7 cellular contexts compared by ENCODE assay signal in genomic region chr5:771087-771870, GRCh38. TPM values are rescaled to one million over a fixed set of nuclear protein-coding genes. Genes with fewer than 3 reads are reported as not detected.
A peak's percentile ranks its signal among the peaks of the same experiment; 100 is the strongest.
DNase-seq lines count a peak whose midpoint lies in the region; ATAC-seq and TF ChIP-seq lines count a peak whose summit lies in the region.
"Not testable (repeated sequence)": the region's sequence is repeated elsewhere in the genome, so short reads cannot be mapped to it uniquely, and the experiment has no call there.

No MANE protein-coding gene starts in this region.

- H3K4me3 Mint-ChIP-seq in CD4-positive, CD25-positive, alpha-beta regulatory T cell, result not testable (repeated sequence)

- not testable (repeated sequence) for ATAC-seq in CD4-positive, CD25-positive, alpha-beta regulatory T cell (ENCODE audit: low read depth in 2 of 2); lung (ENCODE audit: insufficient read depth, low FRiP score)

- not testable (repeated sequence) for H3K9me3 Mint-ChIP-seq in CD4-positive, CD25-positive, alpha-beta regulatory T cell

- H3K27me3 ChIP-seq in CD4-positive, CD25-positive, alpha-beta regulatory T cell (ENCODE audit: control insufficient read depth, insufficient read depth, low read length); lung (ENCODE audit: control insufficient read depth, insufficient read depth): not testable (repeated sequence)

- H3K27me3 Mint-ChIP-seq in CD4-positive, CD25-positive, alpha-beta regulatory T cell, result not testable (repeated sequence)

- H3K4me1 Mint-ChIP-seq in CD4-positive, CD25-positive, alpha-beta regulatory T cell, result not testable (repeated sequence)

- POLR2A ChIA-PET in HEK293 (lab: Yijun Ruan, JAX), result not testable (repeated sequence)

- not testable (repeated sequence) for TF ChIP-seq CTCF in HEK293 (tag by site-specific recombination; IDR thresholded peaks at IDR 0.05); lung (IDR thresholded peaks at IDR 0.05; ENCODE audit: control extremely low read depth, extremely low read depth)

- not testable (repeated sequence) for DNase-seq in CD4-positive, CD25-positive, alpha-beta regulatory T cell
- DNase-seq in activated CD8-positive, alpha-beta memory T cell treated with anti-CD3 and anti-CD28 coated beads for 24 hours, result peak; percentile 52
- DNase-seq in ecto neural progenitor cell (ENCODE audit: low spot score) (peak; percentile 40), iPS-NIHi11 (ENCODE audit: low spot score) (peak; percentile 11), lung (ENCODE audit: low spot score) (peak; percentile 29), posterior vena cava (ENCODE audit: low spot score) (peak; percentile 82)

- 85 to 88% methylated on average over 19 to 21 of the region's 21 CpGs for WGBS in lung, 2 donors

- H3K27ac ChIP-seq in CD4-positive, CD25-positive, alpha-beta regulatory T cell (ENCODE audit: insufficient read depth, low read length, poor library complexity, severe bottlenecking); HEK293 (ENCODE audit: extremely low read depth, low read depth, low read length); lung (ENCODE audit: low read depth in 1 of 2, low read length in 1 of 2): not testable (repeated sequence)

- not testable (repeated sequence) for H3K36me3 ChIP-seq in CD4-positive, CD25-positive, alpha-beta regulatory T cell (ENCODE audit: control insufficient read depth, insufficient read depth, low read length); HEK293 (ENCODE audit: control insufficient read depth in 2 of 2, insufficient read depth in 1 of 2, low read length in 2 of 2); lung (ENCODE audit: control insufficient read depth in 2 of 2, insufficient read depth in 2 of 2, low read length in 2 of 2)

- H3K9me3 ChIP-seq in CD4-positive, CD25-positive, alpha-beta regulatory T cell (ENCODE audit: control insufficient read depth in 2 of 2, low read length in 2 of 2); HEK293 (ENCODE audit: control insufficient read depth, insufficient read depth, low read depth, low read length); lung (ENCODE audit: control insufficient read depth in 2 of 2, insufficient read depth in 1 of 2, low read length in 1 of 2): not testable (repeated sequence)

- not testable (repeated sequence) for H3K4me3 ChIP-seq in CD4-positive, CD25-positive, alpha-beta regulatory T cell (ENCODE audit: low read depth, low read length); HEK293 (ENCODE audit: low read depth, low read length); lung

- H3K27ac Mint-ChIP-seq in CD4-positive, CD25-positive, alpha-beta regulatory T cell, result peak overlapping the region in 2 of 3 donors; percentile 35 to 52

- not testable (repeated sequence) for H3K4me1 ChIP-seq in CD4-positive, CD25-positive, alpha-beta regulatory T cell (ENCODE audit: control insufficient read depth, insufficient read depth, low read length, poor library complexity, severe bottlenecking); HEK293 (ENCODE audit: control insufficient read depth, insufficient read depth, low read length); lung (ENCODE audit: control insufficient read depth in 2 of 2, insufficient read depth in 2 of 2, low read length in 2 of 2)

- not testable (repeated sequence) for H3K36me3 Mint-ChIP-seq in CD4-positive, CD25-positive, alpha-beta regulatory T cell

- CTCF ChIA-PET in HEK293 (lab: Yijun Ruan, JAX), result not testable (repeated sequence)

- intact Hi-C loops in posterior vena cava (cut with DNase I), result loop anchor here in 1 of 2 donors (5.0 kb wide), 1 partner anchor 69 kb away; no protein-coding TSS in a partner anchor

TF ChIP-seq in HEK293, 187 proteins besides CTCF, POLR2A, EP300 and RAD21:
- TF ChIP-seq GLIS1 (tag by site-specific recombination; IDR thresholded peaks at IDR 0.05), result peak; percentile 45
- TF ChIP-seq EGR2 (tag by site-specific recombination; IDR thresholded peaks at IDR 0.05; ENCODE audit: low read depth), result peak; percentile 28; the same call in 1 of the 2 replicates
- peak; percentile 43 for TF ChIP-seq ZFHX2 (tag by site-specific recombination; conservative IDR thresholded peaks at IDR 0.05)

RNA-seq across cellular contexts. Expression of gene ZDHHC11B, which starts 13.2 kb away (rescaled TPM):
- total RNA-seq in CD4-positive, CD25-positive, alpha-beta regulatory T cell, result 17.7 TPM
- not detected for polyA plus RNA-seq in CD4-positive, CD25-positive, alpha-beta regulatory T cell
- 10 to 100 TPM in 1 of 2 donors, 1 to 10 TPM in 1; 6.9 to 44.4 TPM for total RNA-seq in lung
- 1 to 10 TPM; 3.1 to 5.2 TPM for polyA plus RNA-seq in lung
- 10 to 100 TPM in 1 of 2 donors, 1 to 10 TPM in 1; 9.1 to 14.9 TPM for total RNA-seq in posterior vena cava
